17 cellular contexts compared by ENCODE assay signal in the genomic region with DNA sequence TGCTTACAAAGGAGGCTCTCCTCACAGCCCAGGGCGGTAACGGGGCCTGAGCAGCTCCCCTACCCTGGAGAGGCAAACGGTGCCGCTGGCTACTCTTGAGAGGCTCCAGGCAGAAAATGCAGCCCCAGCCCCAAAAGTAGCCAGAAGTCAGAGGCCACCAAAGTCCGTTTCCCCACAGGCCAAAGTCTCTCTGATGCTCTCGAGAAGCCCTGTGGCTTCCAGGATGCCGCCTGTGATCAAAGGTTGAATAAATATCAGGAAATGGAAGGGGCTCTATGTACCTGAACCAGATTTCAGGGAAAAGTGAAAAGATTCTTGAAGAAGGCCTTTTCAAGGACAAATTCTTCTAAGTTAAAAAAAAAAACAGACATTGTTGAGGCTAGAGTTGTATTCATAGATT. TPM values are rescaled to one million over a fixed set of nuclear protein-coding genes. Genes with fewer than 3 reads are reported as not detected.
"Had no signal": no experiment of that assay in that cellular context is flagged by ENCODE, and none has a peak within 500 bp of the region (broad histone marks: within the 10 kb centered on the region; RNA-seq: fewer than 3 reads in every experiment).

No MANE protein-coding gene starts in this region.

- DNase-seq: activated gamma-delta T cell treated with Interleukin-2 at 50 U/mL for 16 hours; anterior cingulate cortex; left colon; mammary epithelial cell; mucosa of descending colon; nephron progenitor cell; psoas muscle; sigmoid colon; stimulated activated CD4-positive, alpha-beta T cell treated with anti-CD3 and anti-CD28 coated beads, Interleukin-12 subunit alpha, Interleukin-12 subunit beta, amount 100 ng/mL, for 4 hours; stimulated activated CD8-positive, alpha-beta memory T cell treated with anti-CD3 and anti-CD28 coated beads, Interleukin-4, amount 100 ng/mL, for 48 hours; stimulated activated naive CD8-positive, alpha-beta T cell treated with anti-CD3 and anti-CD28 coated beads, Interleukin-15, amount 100 ng/mL, for 72 hours; SW 1271; testis had no signal

- H3K9me3 ChIP-seq: esophagus muscularis mucosa, mucosa of descending colon, psoas muscle, sigmoid colon, SJSA1, testis had no signal

- H3K4me3 ChIP-seq: esophagus muscularis mucosa, mucosa of descending colon, sigmoid colon, SJSA1, testis had no signal

- H3K27ac Mint-ChIP-seq: nephron progenitor cell had no signal

- H3K27ac ChIP-seq: esophagus muscularis mucosa, sigmoid colon, testis had no signal

- H3K4me3 Mint-ChIP-seq: nephron progenitor cell had no signal

- H3K27me3 ChIP-seq: esophagus muscularis mucosa, sigmoid colon, SJSA1, testis had no signal

- H3K9me3 Mint-ChIP-seq: nephron progenitor cell; stimulated activated naive CD8-positive, alpha-beta T cell treated with anti-CD3 and anti-CD28 coated beads, Interleukin-15, amount 100 ng/mL, for 72 hours had no signal

- ATAC-seq: left colon; mucosa of descending colon; psoas muscle; stimulated activated naive CD8-positive, alpha-beta T cell treated with anti-CD3 and anti-CD28 coated beads, Interleukin-15, amount 100 ng/mL, for 72 hours had no signal

RNA-seq across cellular contexts. Expression of a gene that starts 7.8 kb away (rescaled TPM):
- total RNA-seq: chondrocyte, mammary epithelial cell, osteoblast, SJSA1 had no signal
- polyA plus RNA-seq: mammary epithelial cell had no signal
